In genomic region chr18:9105420-9105819, GRCh38 we compare ENCODE assay signal across 9 cellular contexts. TPM values are rescaled to one million over a fixed set of nuclear protein-coding genes. Genes with fewer than 3 reads are reported as not detected.
DNase-seq lines count a peak whose midpoint lies in the region; ATAC-seq and TF ChIP-seq lines count a peak whose summit lies in the region.
"Had no signal": no experiment of that assay in that cellular context is flagged by ENCODE, and none has a peak within 500 bp of the region (broad histone marks: within the 10 kb centered on the region; RNA-seq: fewer than 3 reads in every experiment).

No MANE protein-coding gene starts in this region.

- H2AFZ ChIP-seq in DND-41 (ENCODE audit: low read depth, low read length) (no peak overlapping the region), OCI-LY3 (ENCODE audit: low read depth, low read length) (no peak overlapping the region), osteoblast (ENCODE audit: low read length) (no peak overlapping the region)

- H3K27me3 ChIP-seq in DND-41 (ENCODE audit: insufficient read depth, low read length, poor library complexity) (no peaks in the 10 kb centered on the region), OCI-LY3 (ENCODE audit: low read depth, low read length) (no peaks in the 10 kb centered on the region), osteoblast (ENCODE audit: insufficient read depth, low read length) (no peaks in the 10 kb centered on the region)

- H3K4me2 ChIP-seq in DND-41 (ENCODE audit: insufficient read depth, low read length) (peak overlapping the region; percentile 75), OCI-LY3 (ENCODE audit: low read length) (peak overlapping the region; percentile 85), osteoblast (ENCODE audit: insufficient read depth, low read length) (peak overlapping the region; percentile 97)

- TF ChIP-seq CTCF in DND-41 (IDR thresholded peaks at IDR 0.05; ENCODE audit: borderline replicate concordance, extremely low read depth, low read length, poor library complexity, severe bottlenecking) (no peak), OCI-LY3 (IDR thresholded peaks at IDR 0.05; ENCODE audit: low read depth, low read length) (no peak), epithelial cell of esophagus (IDR thresholded peaks at IDR 0.05; ENCODE audit: insufficient read depth, low read depth, low read length, missing control alignments) (no peak), osteoblast (IDR thresholded peaks at IDR 0.05; ENCODE audit: extremely low read depth, low read depth, low read length) (no peak)

- H3K4me3 ChIP-seq in DND-41 (ENCODE audit: low read depth in 1 of 2, low read length in 2 of 2): peak overlapping the region in 1 of 2 experiments; percentile 92; a peak in 2 of 4 replicates
- peak overlapping the region; percentile 88 for H3K4me3 ChIP-seq in OCI-LY3 (ENCODE audit: low read length)
- peak overlapping the region; percentile 83 for H3K4me3 ChIP-seq in epithelial cell of esophagus (ENCODE audit: low read length)
- peak overlapping the region; percentile 81 for H3K4me3 ChIP-seq in osteoblast (ENCODE audit: insufficient read depth, low read length)

- peaks cover 89% of the 10 kb centered on the region for H3K79me2 ChIP-seq in DND-41 (ENCODE audit: insufficient read depth, low read length)
- H3K79me2 ChIP-seq in OCI-LY3 (ENCODE audit: low read length): peaks cover 90% of the 10 kb centered on the region
- peaks cover 79% of the 10 kb centered on the region for H3K79me2 ChIP-seq in osteoblast (ENCODE audit: insufficient read depth, low read length)

- H3K27ac ChIP-seq in DND-41 (ENCODE audit: low read length) (no peak overlapping the region), OCI-LY3 (ENCODE audit: low read length) (peak overlapping the region; percentile 98), osteoblast (ENCODE audit: low read depth, low read length) (peak overlapping the region; percentile 93)

- H3K9ac ChIP-seq in DND-41 (ENCODE audit: low read depth, low read length): peak overlapping the region; percentile 92; the same call in 1 of the 2 replicates
- peak overlapping the region; percentile 96 for H3K9ac ChIP-seq in OCI-LY3 (ENCODE audit: low read length)

- H3K9me3 ChIP-seq in DND-41 (ENCODE audit: insufficient read depth, low read length, severe bottlenecking): no peaks in the 10 kb centered on the region
- no peaks in the 10 kb centered on the region for H3K9me3 ChIP-seq in OCI-LY3 (ENCODE audit: insufficient read depth, low read length)
- H3K9me3 ChIP-seq in osteoblast (ENCODE audit: low read depth, low read length): no peaks in the 10 kb centered on the region

- H3K36me3 ChIP-seq in DND-41 (ENCODE audit: insufficient read depth, low read length) (peaks cover 40% of the 10 kb centered on the region), OCI-LY3 (replicated peaks; ENCODE audit: low read depth, low read length) (peaks cover 68% of the 10 kb centered on the region), osteoblast (ENCODE audit: insufficient read depth, low read length) (no peaks in the 10 kb centered on the region)

- H3K4me1 ChIP-seq in DND-41 (ENCODE audit: insufficient read depth, low read length) (peaks cover 57% of the 10 kb centered on the region), OCI-LY3 (ENCODE audit: low read length) (peaks cover 41% of the 10 kb centered on the region), osteoblast (ENCODE audit: insufficient read depth, low read length) (peaks cover 59% of the 10 kb centered on the region)

- DNase-seq in DND-41 (no peak), epithelial cell of esophagus (ENCODE audit: low read depth) (no peak), osteoblast (ENCODE audit: insufficient read length, low spot score, missing footprints) (no peak), NCI-H524 (lab: John Stamatoyannopoulos, UW) (no peak), SHP77 (lab: John Stamatoyannopoulos, UW) (no peak), NCI-H345 treated with DMSO at 0.1 percent for 48 hours (lab: John Stamatoyannopoulos, UW; ENCODE audit: unreplicated experiment) (no peak)
- DNase-seq: kidney glomerular epithelial cell had no signal

- H4K20me1 ChIP-seq in DND-41 (ENCODE audit: insufficient read depth, low read length) (peaks cover 68% of the 10 kb centered on the region), OCI-LY3 (ENCODE audit: insufficient read depth, low read length) (peaks cover 55% of the 10 kb centered on the region), osteoblast (ENCODE audit: insufficient read depth, low read length) (peaks cover 52% of the 10 kb centered on the region)

- ATAC-seq in DND-41 (ENCODE audit: insufficient read depth, low read depth) (no peak), GM19328 (IDR thresholded peaks at IDR 0.05; ENCODE audit: unreplicated experiment) (no peak)

RNA-seq across cellular contexts. Expression of gene NDUFV2, which starts 2.9 kb away (rescaled TPM):
- total RNA-seq in osteoblast: 95.9 and 102 TPM in 2 replicates

RNA-seq across cellular contexts. Expression of gene ANKRD12, which starts 31.2 kb away (rescaled TPM):
- total RNA-seq in osteoblast: 47.8 and 53.9 TPM in 2 replicates
